Comparison of ENCODE assay signal across 25 cellular contexts in genomic region chr13:47816835-47817234, GRCh38.
"Had no signal": no experiment of that assay in that cellular context is flagged by ENCODE, and none has a peak within 500 bp of the region (broad histone marks: within the 10 kb centered on the region; RNA-seq: fewer than 3 reads in every experiment).

No MANE protein-coding gene starts in this region.

- H3K9me3 Mint-ChIP-seq: effector memory CD8-positive, alpha-beta T cell; naive thymus-derived CD8-positive, alpha-beta T cell; stimulated activated naive B cell treated with anti-CD40 and anti-IgM and Interleukin-4, amounts not matched to agents 10 μg/mL and 1 μg/mL and 100 μg/mL, for 72 hours; T-cell had no signal

- H3K36me3 Mint-ChIP-seq: activated naive CD8-positive, alpha-beta T cell; naive thymus-derived CD8-positive, alpha-beta T cell; stimulated activated naive B cell treated with anti-CD40 and anti-IgM and Interleukin-4, amounts not matched to agents 10 μg/mL and 1 μg/mL and 100 μg/mL, for 72 hours; T-cell had no signal

- H3K27me3 ChIP-seq: body of pancreas, gastroesophageal sphincter, stomach, thyroid gland, upper lobe of left lung, vagina had no signal

- H3K4me1 Mint-ChIP-seq: naive thymus-derived CD8-positive, alpha-beta T cell; stimulated activated naive B cell treated with anti-CD40 and anti-IgM and Interleukin-4, amounts not matched to agents 10 μg/mL and 1 μg/mL and 100 μg/mL, for 72 hours; T-cell had no signal

- H3K4me3 Mint-ChIP-seq: activated naive CD8-positive, alpha-beta T cell; effector memory CD8-positive, alpha-beta T cell; naive thymus-derived CD8-positive, alpha-beta T cell; stimulated activated naive B cell treated with anti-CD40 and anti-IgM and Interleukin-4, amounts not matched to agents 10 μg/mL and 1 μg/mL and 100 μg/mL, for 72 hours; T-cell had no signal

- H3K4me1 ChIP-seq: body of pancreas, gastroesophageal sphincter, stomach, thyroid gland, upper lobe of left lung, vagina had no signal

- H3K27me3 Mint-ChIP-seq: activated naive CD8-positive, alpha-beta T cell; naive thymus-derived CD8-positive, alpha-beta T cell; stimulated activated naive B cell treated with anti-CD40 and anti-IgM and Interleukin-4, amounts not matched to agents 10 μg/mL and 1 μg/mL and 100 μg/mL, for 72 hours had no signal

- ATAC-seq: body of pancreas; effector memory CD8-positive, alpha-beta T cell; gastroesophageal sphincter; left cardiac atrium; naive thymus-derived CD8-positive, alpha-beta T cell; right cardiac atrium; stimulated activated naive B cell treated with anti-CD40 and anti-IgM and Interleukin-4, amounts not matched to agents 10 μg/mL and 1 μg/mL and 100 μg/mL, for 72 hours; T-cell had no signal

- H3K27ac ChIP-seq: body of pancreas, coronary artery, dorsolateral prefrontal cortex, gastroesophageal sphincter, stomach, thyroid gland, upper lobe of left lung, vagina had no signal

- H3K4me3 ChIP-seq: body of pancreas, coronary artery, dorsolateral prefrontal cortex, gastroesophageal sphincter, stomach, thyroid gland, upper lobe of left lung, vagina had no signal

- H3K9me3 ChIP-seq: body of pancreas, gastroesophageal sphincter, stomach, thyroid gland, upper lobe of left lung, vagina had no signal

- H3K36me3 ChIP-seq: gastroesophageal sphincter, stomach, thyroid gland, upper lobe of left lung, vagina had no signal

- DNase-seq: activated CD4-positive, alpha-beta T cell treated with anti-CD3 and anti-CD28 coated beads for 4 hours; activated CD4-positive, alpha-beta T cell treated with anti-CD3 and anti-CD28 coated beads, Interleukin-2, amount 50 U/mL, for 4 hours; activated effector memory CD4-positive, alpha-beta T cell treated with Interleukin-2 at 50 U/mL for 16 hours; activated naive CD4-positive, alpha-beta T cell treated with Interleukin-2 at 50 U/mL for 16 hours; anterior cingulate cortex; body of pancreas; dorsolateral prefrontal cortex; effector memory CD8-positive, alpha-beta T cell; hypothalamus; left cardiac atrium; mammary epithelial cell; naive thymus-derived CD8-positive, alpha-beta T cell; posterior cingulate gyrus; right cardiac atrium; stimulated activated CD4-positive, alpha-beta T cell treated with anti-CD3 and anti-CD28 coated beads, Interleukin-15, amount 100 ng/mL, for 24 hours; stimulated activated CD4-positive, alpha-beta T cell treated with anti-CD3 and anti-CD28 coated beads, Interleukin-2, amount 100 ng/mL, for 24 hours; stimulated activated naive B cell treated with anti-CD40 and anti-IgM and Interleukin-4, amounts not matched to agents 10 μg/mL and 1 μg/mL and 100 μg/mL, for 72 hours; stomach; T-cell; thyroid gland; upper lobe of left lung had no signal

- H3K27ac Mint-ChIP-seq: activated naive CD8-positive, alpha-beta T cell; effector memory CD8-positive, alpha-beta T cell; naive thymus-derived CD8-positive, alpha-beta T cell; stimulated activated naive B cell treated with anti-CD40 and anti-IgM and Interleukin-4, amounts not matched to agents 10 μg/mL and 1 μg/mL and 100 μg/mL, for 72 hours; T-cell had no signal
